Comparison of ENCODE assay signal across 7 cellular contexts in the genomic region with DNA sequence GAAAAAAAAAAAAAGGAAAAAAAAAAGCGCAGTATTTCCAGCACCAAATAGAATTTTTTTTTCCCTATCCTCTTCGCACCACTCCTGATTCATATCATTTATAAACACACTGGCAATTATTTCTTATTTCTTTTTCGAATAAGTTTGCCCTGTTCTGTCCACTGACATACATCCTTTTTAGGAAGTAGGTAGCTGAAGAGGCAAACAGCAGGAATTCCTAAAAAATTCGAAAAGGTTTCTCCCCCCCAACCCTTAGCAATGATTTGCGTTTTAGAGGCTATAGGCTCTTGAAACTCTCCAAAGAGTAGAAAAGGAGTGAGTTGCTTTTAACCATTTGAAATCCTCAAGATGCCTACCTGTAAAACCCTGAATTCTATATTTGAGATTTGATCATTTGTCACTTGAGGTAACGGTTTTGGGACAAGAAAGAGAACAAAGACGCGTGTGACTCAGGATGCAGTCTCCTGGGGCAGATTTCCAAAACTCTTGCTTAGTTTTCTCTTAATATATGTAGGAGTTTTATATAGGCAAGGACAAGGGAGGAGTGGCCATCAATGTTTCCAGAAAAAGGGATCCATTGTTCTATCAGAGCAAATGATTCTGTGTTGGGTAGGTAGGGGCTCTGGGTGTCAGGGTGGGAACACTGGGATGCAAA. TPM values are rescaled to one million over a fixed set of nuclear protein-coding genes. Genes with fewer than 3 reads are reported as not detected.
DNase-seq lines count a peak whose midpoint lies in the region; ATAC-seq, FAIRE-seq and TF ChIP-seq lines count a peak whose summit lies in the region.

No MANE protein-coding gene starts in this region.

- no peak for TF ChIP-seq CTCF in ascending aorta (IDR thresholded peaks at IDR 0.05)
- TF ChIP-seq CTCF in kidney epithelial cell (IDR thresholded peaks at IDR 0.05; ENCODE audit: insufficient read depth, low read length, poor library complexity, severe bottlenecking), result no peak
- no peak for TF ChIP-seq CTCF in lower leg skin (IDR thresholded peaks at IDR 0.05)

- ATAC-seq in stimulated activated naive B cell treated with anti-CD40 and anti-IgM and Interleukin-4, amounts not matched to agents 10 μg/mL and 1 μg/mL and 100 μg/mL, for 72 hours (replicated peaks), result no peak
- ATAC-seq in HG02763 (IDR thresholded peaks at IDR 0.05; ENCODE audit: unreplicated experiment), result no peak

- peaks cover 3 to 23% of the 10 kb centered on the region in 2 donors for H3K4me1 ChIP-seq in ascending aorta

- CTCF ChIA-PET in HEK293T (lab: Yijun Ruan, JAX), result interaction anchor here (0.6 to 2.3 kb wide), 7 partner anchors 8 to 266 kb away, joined by 3 to 7 read pairs (median 5); no protein-coding TSS in a partner anchor

- H3K9me3 ChIP-seq in ascending aorta, result no peaks in the 10 kb centered on the region

- H3K27ac Mint-ChIP-seq in stimulated activated naive B cell treated with anti-CD40 and anti-IgM and Interleukin-4, amounts not matched to agents 10 μg/mL and 1 μg/mL and 100 μg/mL, for 72 hours, result no peak overlapping the region

- H3K27me3 Mint-ChIP-seq in stimulated activated naive B cell treated with anti-CD40 and anti-IgM and Interleukin-4, amounts not matched to agents 10 μg/mL and 1 μg/mL and 100 μg/mL, for 72 hours, result peaks cover 14 to 32% of the 10 kb centered on the region in 2 donors

- no peak for TF ChIP-seq POLR2A in lower leg skin (IDR thresholded peaks at IDR 0.05)

- no peaks in the 10 kb centered on the region for H3K9me3 Mint-ChIP-seq in stimulated activated naive B cell treated with anti-CD40 and anti-IgM and Interleukin-4, amounts not matched to agents 10 μg/mL and 1 μg/mL and 100 μg/mL, for 72 hours

- H3K27me3 ChIP-seq in ascending aorta (no peaks in the 10 kb centered on the region), kidney epithelial cell (ENCODE audit: control insufficient read depth, insufficient read depth, low read length) (no peaks in the 10 kb centered on the region)

- H3K4me3 ChIP-seq in ascending aorta, result peak overlapping the region; percentile 84 to 86
- peak overlapping the region; percentile 57 for H3K4me3 ChIP-seq in kidney epithelial cell (ENCODE audit: low read depth, low read length)
- no peak overlapping the region for H3K4me3 ChIP-seq in lower leg skin (ENCODE audit: low read depth, poor library complexity, severe bottlenecking)

- H3K36me3 Mint-ChIP-seq in stimulated activated naive B cell treated with anti-CD40 and anti-IgM and Interleukin-4, amounts not matched to agents 10 μg/mL and 1 μg/mL and 100 μg/mL, for 72 hours, result peaks cover 0 to 11% of the 10 kb centered on the region in 2 donors

- peak overlapping the region; percentile 85 to 94 for H3K27ac ChIP-seq in ascending aorta

- WGBS in lower leg skin, 2 donors, result 17 to 23% methylated on average over 8 of the region's 8 CpGs

- POLR2A ChIA-PET in HEK293T (lab: Yijun Ruan, JAX), result interaction anchor here (0.6 to 1.6 kb wide), 5 partner anchors 9 to 179 kb away, joined by 3 to 9 read pairs (median 3); no protein-coding TSS in a partner anchor

- DNase-seq in HEK293T (ENCODE audit: extremely low spot score), result no peak
- no peak for DNase-seq in ascending aorta (ENCODE audit: low spot score in 2 of 2)
- no peak for DNase-seq in kidney epithelial cell (ENCODE audit: low read depth)
- no peak for DNase-seq in stimulated activated naive B cell treated with anti-CD40 and anti-IgM and Interleukin-4, amounts not matched to agents 10 μg/mL and 1 μg/mL and 100 μg/mL, for 72 hours
- DNase-seq in lower leg skin (ENCODE audit: low spot score in 2 of 2), result no peak
- no peak for DNase-seq in frontal cortex (ENCODE audit: low spot score in 2 of 2)

- H3K36me3 ChIP-seq in ascending aorta, result peaks cover 12 to 35% of the 10 kb centered on the region in 2 donors
- peaks cover 2% of the 10 kb centered on the region for H3K36me3 ChIP-seq in kidney epithelial cell (ENCODE audit: control insufficient read depth, insufficient read depth, low read length)

- peaks cover 7 to 26% of the 10 kb centered on the region in 2 donors for H3K4me1 Mint-ChIP-seq in stimulated activated naive B cell treated with anti-CD40 and anti-IgM and Interleukin-4, amounts not matched to agents 10 μg/mL and 1 μg/mL and 100 μg/mL, for 72 hours

- H3K4me3 Mint-ChIP-seq in stimulated activated naive B cell treated with anti-CD40 and anti-IgM and Interleukin-4, amounts not matched to agents 10 μg/mL and 1 μg/mL and 100 μg/mL, for 72 hours, result peak overlapping the region; percentile 74 to 88

- no peak for FAIRE-seq in frontal cortex (lab: Jason Lieb, UNC)

- intact Hi-C loops in ascending aorta (cut with DNase I), result loop anchor here (2.0 to 10.0 kb wide), 4 partner anchors 133 to 243 kb away; no protein-coding TSS in a partner anchor
- intact Hi-C loops in lower leg skin (cut with DNase I; ENCODE audit: low total_unique reads), result no loop called here

TF ChIP-seq in HEK293T, 16 proteins besides CTCF, POLR2A, EP300 and RAD21:
- TF ChIP-seq ELF4 (IDR thresholded peaks at IDR 0.05), result no peak
- TF ChIP-seq ZNF384 (IDR thresholded peaks at IDR 0.05), result peak; percentile 76; the same call in 1 of the 2 replicates

RNA-seq across cellular contexts. Expression of gene CCN2, which starts 0.5 kb away (rescaled TPM):
- total RNA-seq in ascending aorta (916 TPM), kidney epithelial cell (172 and 194 TPM in 2 replicates), lower leg skin (100 to 1,000 TPM in 2 of 4 donors, 10 to 100 TPM in 2; 52.8 to 146 (median 92.4) TPM), frontal cortex (4.1 TPM)

Comparison
In these comparisons a context has a peak if more than half of its experiments do, and no peak if none do; other contexts are left out.
1. RNA of gene CCN2, which starts 0.5 kb away (total RNA-seq): 916 TPM in ascending aorta (single experiment), 172 to 194 TPM in kidney epithelial cell and 52.8 to 146 TPM in lower leg skin; 4.1 TPM in frontal cortex (single experiment); every median in the first group is over 10 times any median in the second.